ENCODE assay signal across 15 cellular contexts in the genomic region with DNA sequence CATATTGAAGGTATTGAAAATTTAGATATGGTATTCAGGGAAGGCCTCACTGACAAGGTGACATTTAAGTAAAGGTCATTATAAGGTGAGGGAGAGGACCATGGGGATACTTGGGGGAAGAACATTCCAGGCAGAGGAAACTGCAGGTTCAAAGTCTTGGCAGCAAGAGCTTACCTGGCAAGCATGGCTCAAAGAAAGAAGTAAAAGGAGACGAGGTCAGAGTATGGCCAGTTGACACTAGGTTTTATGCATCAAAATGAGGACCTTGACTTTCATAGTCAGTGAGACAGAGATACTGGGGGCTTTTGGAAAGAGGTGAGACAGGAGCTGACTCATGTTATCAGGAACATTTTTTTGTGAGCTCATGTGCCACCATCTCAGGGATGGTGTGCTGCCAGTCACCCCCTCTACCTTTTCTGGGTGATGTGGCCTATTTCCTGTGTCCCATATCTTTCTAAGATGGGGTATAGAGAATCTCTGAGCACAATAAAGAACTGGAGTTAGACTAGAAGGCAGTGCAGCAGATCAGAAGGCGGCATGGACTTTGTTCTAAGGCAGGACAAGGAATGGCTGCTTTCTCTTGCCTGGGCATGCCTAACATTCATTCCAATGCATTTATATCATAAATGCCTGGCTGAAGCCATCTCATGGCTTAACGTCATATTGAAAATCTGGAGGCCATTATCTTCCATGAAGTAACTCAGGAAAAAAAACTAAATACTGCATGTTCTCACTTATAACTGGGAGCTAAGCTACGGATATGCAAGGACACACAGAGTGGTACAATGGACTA.
A peak's percentile ranks its signal among the peaks of the same experiment; 100 is the strongest.
DNase-seq lines count a peak whose midpoint lies in the region; ATAC-seq, FAIRE-seq and TF ChIP-seq lines count a peak whose summit lies in the region.
"Had no signal": no experiment of that assay in that cellular context is flagged by ENCODE, and none has a peak within 500 bp of the region (broad histone marks: within the 10 kb centered on the region; RNA-seq: fewer than 3 reads in every experiment).

No MANE protein-coding gene starts in this region.

- FAIRE-seq in H54 (lab: Jason Lieb, UNC) = no peak
- FAIRE-seq: G401.6 had no signal

- H3K36me3 Mint-ChIP-seq in activated naive CD8-positive, alpha-beta T cell treated with anti-CD3 and anti-CD28 coated beads, Interleukin-2, amount 50 U/mL, for 24 hours (ENCODE audit: low read depth) = no peaks in the 10 kb centered on the region
- H3K36me3 Mint-ChIP-seq in activated naive CD8-positive, alpha-beta T cell treated with anti-CD3 and anti-CD28 coated beads for 36 hours = no peaks in the 10 kb centered on the region
- no peaks in the 10 kb centered on the region for H3K36me3 Mint-ChIP-seq in stimulated activated effector memory CD8-positive, alpha-beta T cell treated with anti-CD3 and anti-CD28 coated beads, Interleukin-12 subunit alpha, Interleukin-12 subunit beta, amount 100 ng/mL, for 72 hours
- H3K36me3 Mint-ChIP-seq: CD4-positive, CD25-positive, alpha-beta regulatory T cell had no signal

- no peaks in the 10 kb centered on the region for H3K27me3 Mint-ChIP-seq in activated naive CD8-positive, alpha-beta T cell treated with anti-CD3 and anti-CD28 coated beads, Interleukin-2, amount 50 U/mL, for 24 hours
- H3K27me3 Mint-ChIP-seq in activated naive CD8-positive, alpha-beta T cell treated with anti-CD3 and anti-CD28 coated beads for 36 hours = no peaks in the 10 kb centered on the region

- H3K9me3 Mint-ChIP-seq in activated naive CD8-positive, alpha-beta T cell treated with anti-CD3 and anti-CD28 coated beads, Interleukin-2, amount 50 U/mL, for 24 hours = no peaks in the 10 kb centered on the region
- no peaks in the 10 kb centered on the region for H3K9me3 Mint-ChIP-seq in activated naive CD8-positive, alpha-beta T cell treated with anti-CD3 and anti-CD28 coated beads for 36 hours
- no peaks in the 10 kb centered on the region for H3K9me3 Mint-ChIP-seq in stimulated activated effector memory CD8-positive, alpha-beta T cell treated with anti-CD3 and anti-CD28 coated beads, Interleukin-12 subunit alpha, Interleukin-12 subunit beta, amount 100 ng/mL, for 72 hours

- no peak for DNase-seq in activated naive CD8-positive, alpha-beta T cell treated with anti-CD3 and anti-CD28 coated beads, Interleukin-2, amount 50 U/mL, for 24 hours
- no peak for DNase-seq in activated naive CD8-positive, alpha-beta T cell treated with anti-CD3 and anti-CD28 coated beads for 36 hours
- DNase-seq in NCI-H446 treated with DMSO at 0.1 percent for 48 hours (lab: John Stamatoyannopoulos, UW) (peak; percentile 65), mucosa of gallbladder (ENCODE audit: low spot score) (peak; percentile 16), NCI-H1930 (lab: John Stamatoyannopoulos, UW) (no peak), H54 (ENCODE audit: insufficient read length, low spot score) (no peak)
- DNase-seq in stimulated activated effector memory CD8-positive, alpha-beta T cell treated with anti-CD3 and anti-CD28 coated beads, Interleukin-12 subunit alpha, Interleukin-12 subunit beta, amount 100 ng/mL, for 72 hours (ENCODE audit: low spot score in 2 of 2) = no peak
- DNase-seq: Caco-2; CD4-positive, CD25-positive, alpha-beta regulatory T cell; HCEC 1CT; NCI-H2029; NCI-H774; PC-9 had no signal

- ATAC-seq in activated naive CD8-positive, alpha-beta T cell treated with anti-CD3 and anti-CD28 coated beads, Interleukin-2, amount 50 U/mL, for 24 hours = peak; percentile 15
- ATAC-seq in esophagus mucosa = peak; percentile 83
- no peak for ATAC-seq in stimulated activated effector memory CD8-positive, alpha-beta T cell treated with anti-CD3 and anti-CD28 coated beads, Interleukin-12 subunit alpha, Interleukin-12 subunit beta, amount 100 ng/mL, for 72 hours

- H3K4me3 Mint-ChIP-seq in activated naive CD8-positive, alpha-beta T cell treated with anti-CD3 and anti-CD28 coated beads, Interleukin-2, amount 50 U/mL, for 24 hours = no peak overlapping the region
- no peak overlapping the region for H3K4me3 Mint-ChIP-seq in activated naive CD8-positive, alpha-beta T cell treated with anti-CD3 and anti-CD28 coated beads for 36 hours
- no peak overlapping the region for H3K4me3 Mint-ChIP-seq in stimulated activated effector memory CD8-positive, alpha-beta T cell treated with anti-CD3 and anti-CD28 coated beads, Interleukin-12 subunit alpha, Interleukin-12 subunit beta, amount 100 ng/mL, for 72 hours
- H3K4me3 Mint-ChIP-seq: CD4-positive, CD25-positive, alpha-beta regulatory T cell had no signal

- H3K4me1 Mint-ChIP-seq in activated naive CD8-positive, alpha-beta T cell treated with anti-CD3 and anti-CD28 coated beads, Interleukin-2, amount 50 U/mL, for 24 hours = no peaks in the 10 kb centered on the region
- no peaks in the 10 kb centered on the region for H3K4me1 Mint-ChIP-seq in activated naive CD8-positive, alpha-beta T cell treated with anti-CD3 and anti-CD28 coated beads for 36 hours
- no peaks in the 10 kb centered on the region for H3K4me1 Mint-ChIP-seq in stimulated activated effector memory CD8-positive, alpha-beta T cell treated with anti-CD3 and anti-CD28 coated beads, Interleukin-12 subunit alpha, Interleukin-12 subunit beta, amount 100 ng/mL, for 72 hours
- H3K4me1 Mint-ChIP-seq: CD4-positive, CD25-positive, alpha-beta regulatory T cell had no signal

- no peak for TF ChIP-seq POLR2A in H54 (IDR thresholded peaks at IDR 0.05; ENCODE audit: low read depth, low read length)

- H3K27ac Mint-ChIP-seq in activated naive CD8-positive, alpha-beta T cell treated with anti-CD3 and anti-CD28 coated beads, Interleukin-2, amount 50 U/mL, for 24 hours = no peak overlapping the region
- no peak overlapping the region for H3K27ac Mint-ChIP-seq in activated naive CD8-positive, alpha-beta T cell treated with anti-CD3 and anti-CD28 coated beads for 36 hours
- H3K27ac Mint-ChIP-seq in stimulated activated effector memory CD8-positive, alpha-beta T cell treated with anti-CD3 and anti-CD28 coated beads, Interleukin-12 subunit alpha, Interleukin-12 subunit beta, amount 100 ng/mL, for 72 hours = no peak overlapping the region
- H3K27ac Mint-ChIP-seq: CD4-positive, CD25-positive, alpha-beta regulatory T cell had no signal

Comparison
In these comparisons a context has a peak if more than half of its experiments do, and no peak if none do; other contexts are left out.
1. DNase-seq: peak in NCI-H446 treated with DMSO at 0.1 percent for 48 hours (single experiment) and mucosa of gallbladder (single experiment); none in activated naive CD8-positive, alpha-beta T cell treated with anti-CD3 and anti-CD28 coated beads, Interleukin-2, amount 50 U/mL, for 24 hours (single experiment), activated naive CD8-positive, alpha-beta T cell treated with anti-CD3 and anti-CD28 coated beads for 36 hours (single experiment), stimulated activated effector memory CD8-positive, alpha-beta T cell treated with anti-CD3 and anti-CD28 coated beads, Interleukin-12 subunit alpha, Interleukin-12 subunit beta, amount 100 ng/mL, for 72 hours (0 of 2), NCI-H1930 (0 of 2) and H54 (single experiment).